Comparison of ENCODE assay signal across 6 cellular contexts in the genomic region with DNA sequence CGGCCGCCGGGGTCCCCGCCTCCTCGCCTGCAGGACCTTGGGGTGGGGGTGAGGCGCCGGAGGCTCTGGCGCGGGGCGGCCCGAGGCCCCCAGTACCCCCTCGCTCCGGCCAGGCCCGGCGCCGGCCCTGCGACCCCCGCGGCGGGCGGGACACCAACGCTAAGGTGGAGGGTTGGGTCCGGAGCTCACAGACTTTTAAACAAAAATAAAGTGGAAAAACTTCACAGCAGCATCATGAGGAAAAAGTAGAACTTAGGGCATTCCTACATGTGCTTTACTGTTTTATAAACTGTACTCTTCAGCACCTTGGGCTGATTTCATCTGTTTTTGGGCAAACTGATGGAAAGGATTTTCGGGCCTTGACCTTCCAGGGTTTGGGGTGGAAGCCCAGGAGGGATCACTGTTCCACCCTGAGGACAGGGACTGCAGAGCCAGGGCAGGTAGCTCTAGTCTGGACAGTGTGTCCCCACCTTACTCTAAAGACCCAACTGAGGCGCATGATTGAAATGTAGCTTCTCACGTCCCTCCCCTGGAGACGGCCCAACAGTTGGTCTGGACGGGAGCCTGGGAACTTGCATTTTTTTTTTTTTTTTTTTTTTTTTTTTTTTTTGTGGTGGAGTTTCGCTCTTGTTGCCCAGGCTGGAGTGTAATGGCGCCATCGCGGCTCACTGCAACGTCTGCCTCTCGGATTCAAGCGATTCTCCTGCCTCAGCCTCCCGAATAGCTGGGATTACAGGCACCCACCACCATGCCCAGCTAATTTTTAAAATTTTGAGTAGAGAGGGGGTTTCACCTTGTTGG. TPM values are rescaled to one million over a fixed set of nuclear protein-coding genes. Genes with fewer than 3 reads are reported as not detected.
A peak's percentile ranks its signal among the peaks of the same experiment; 100 is the strongest.
DNase-seq lines count a peak whose midpoint lies in the region; ATAC-seq and TF ChIP-seq lines count a peak whose summit lies in the region.

No MANE protein-coding gene starts in this region.

- H3K27me3 ChIP-seq in colonic mucosa (no peaks in the 10 kb centered on the region), parathyroid adenoma (ENCODE audit: control insufficient read depth, insufficient read depth, low read length) (no peaks in the 10 kb centered on the region)

- peak overlapping the region; percentile 83 for H2AFZ ChIP-seq in parathyroid adenoma

- H3K79me2 ChIP-seq in parathyroid adenoma = peaks cover 7% of the 10 kb centered on the region

- peak; percentile 1 for ATAC-seq in GM18861 (IDR thresholded peaks at IDR 0.05; ENCODE audit: unreplicated experiment)

- H3K4me1 ChIP-seq in colonic mucosa (no peaks in the 10 kb centered on the region), parathyroid adenoma (peaks cover 5% of the 10 kb centered on the region)

- H3K4me2 ChIP-seq in parathyroid adenoma (ENCODE audit: low read length) = peak overlapping the region; percentile 99

- intact Hi-C loops in colonic mucosa (cut with DNase I) = loop anchor here (5.0 kb wide), 1 partner anchor 79 kb away; no protein-coding TSS in a partner anchor

- H3K9me3 ChIP-seq in KOPT-K1 (ENCODE audit: insufficient read depth, low read length, poor library complexity, severe bottlenecking) (no peaks in the 10 kb centered on the region), colonic mucosa (no peaks in the 10 kb centered on the region), parathyroid adenoma (ENCODE audit: control insufficient read depth, low read length) (no peaks in the 10 kb centered on the region)

- DNase-seq in colonic mucosa (peak; percentile 33), SW 1271 (lab: John Stamatoyannopoulos, UW) (no peak)
- DNase-seq in activated effector memory CD4-positive, alpha-beta T cell treated with Interleukin-2 at 50 U/mL for 16 hours = no peak

- TF ChIP-seq CTCF in colonic mucosa (IDR thresholded peaks at IDR 0.05) (no peak), parathyroid adenoma (IDR thresholded peaks at IDR 0.05) (no peak)

- H3K27ac ChIP-seq in KOPT-K1 (ENCODE audit: low read depth, low read length, poor library complexity, severe bottlenecking) = peak overlapping the region; percentile 84
- peak overlapping the region; percentile 24 for H3K27ac ChIP-seq in colonic mucosa
- peak overlapping the region; percentile 49 for H3K27ac ChIP-seq in parathyroid adenoma

- peak overlapping the region; percentile 76 to 94 for H3K9ac ChIP-seq in colonic mucosa (ENCODE audit: low read depth in 2 of 2, low read length in 2 of 2)
- no peak overlapping the region for H3K9ac ChIP-seq in parathyroid adenoma

- H3K4me3 ChIP-seq in colonic mucosa = peak overlapping the region; percentile 58
- H3K4me3 ChIP-seq in parathyroid adenoma (ENCODE audit: low read depth, low read length) = peak overlapping the region; percentile 81

- H3K36me3 ChIP-seq in KOPT-K1 (ENCODE audit: insufficient read depth, low read length) (peaks cover 22% of the 10 kb centered on the region), colonic mucosa (no peaks in the 10 kb centered on the region), parathyroid adenoma (ENCODE audit: control insufficient read depth, insufficient read depth, low read length) (no peaks in the 10 kb centered on the region)

RNA-seq across cellular contexts. Expression of a gene that starts 0.7 kb away (rescaled TPM):
- 10 to 100 TPM; 47.1 to 64.4 TPM for total RNA-seq in colonic mucosa

RNA-seq across cellular contexts. Expression of a gene that starts 25.3 kb away (rescaled TPM):
- total RNA-seq in colonic mucosa = 100 to 1,000 TPM; 274 to 303 TPM

RNA-seq across cellular contexts. Expression of a gene that starts 37.5 kb away (rescaled TPM):
- not detected for total RNA-seq in colonic mucosa

RNA-seq across cellular contexts. Expression of a gene that starts 50.4 kb away (rescaled TPM):
- total RNA-seq in colonic mucosa = 10 to 100 TPM; 75.0 to 94.1 TPM

Comparison
In these comparisons a context has a peak if more than half of its experiments do, and no peak if none do; other contexts are left out.
1. H3K27ac ChIP-seq: peak in every context shown above with its lines; median percentile 84 in KOPT-K1; 49 in parathyroid adenoma; 24 in colonic mucosa.